Comparison of ENCODE assay signal across 14 cellular contexts in genomic region chr10:93346712-93347111, GRCh38.
DNase-seq lines count a peak whose midpoint lies in the region; ATAC-seq and TF ChIP-seq lines count a peak whose summit lies in the region.
"Had no signal": no experiment of that assay in that cellular context is flagged by ENCODE, and none has a peak within 500 bp of the region (broad histone marks: within the 10 kb centered on the region; RNA-seq: fewer than 3 reads in every experiment).

No MANE protein-coding gene starts in this region.

- peak; percentile 32 for DNase-seq in ELR (ENCODE audit: low read depth)
- DNase-seq in HFF-Myc (ENCODE audit: extremely low read depth, low read depth) = peak; percentile 1
- no peak for DNase-seq in adipocyte (ENCODE audit: low read depth)
- no peak for DNase-seq in left lung
- no peak for DNase-seq in vagina (ENCODE audit: extremely low spot score in 2 of 2)
- DNase-seq in NCI-H2081 treated with DMSO at 0.1 percent for 48 hours (lab: John Stamatoyannopoulos, UW) = no peak
- DNase-seq in activated T-helper 1 cell treated with anti-CD3 and anti-CD28 coated beads, Interleukin-12 subunit alpha, Interleukin-12 subunit beta, Interleukin-2, Interleukin-4 antibody, amounts not matched to agents 30 ng/mL and 10 ng/mL and 1 ng/mL, durations not matched to agents 14 hours and 24 hours and 36 hours (ENCODE audit: low spot score) = no peak
- no peak for DNase-seq in NCI-H1105 (lab: John Stamatoyannopoulos, UW)
- DNase-seq: activated T-cell treated with anti-CD3 and anti-CD28 coated beads, Interleukin-2, amount 50 U/mL, for 4 hours; mammary epithelial cell; MM.1S; stimulated activated CD4-positive, alpha-beta T cell treated with anti-CD3 and anti-CD28 coated beads, Interleukin-15, amount 100 ng/mL, for 24 hours; transverse colon had no signal

- no peak for TF ChIP-seq CTCF in HFF-Myc (IDR thresholded peaks at IDR 0.05; ENCODE audit: low read depth, low read length, missing control alignments)
- TF ChIP-seq CTCF in left lung (IDR thresholded peaks at IDR 0.05) = no peak
- TF ChIP-seq CTCF in vagina (IDR thresholded peaks at IDR 0.05) = no peak

- no peak overlapping the region for H3K27ac Mint-ChIP-seq in activated T-helper 1 cell treated with anti-CD3 and anti-CD28 coated beads, Interleukin-12 subunit alpha, Interleukin-12 subunit beta, Interleukin-2, Interleukin-4 antibody, amounts not matched to agents 30 ng/mL and 10 ng/mL and 1 ng/mL, durations not matched to agents 14 hours and 24 hours and 36 hours

- H3K9me3 ChIP-seq in adipocyte (ENCODE audit: control insufficient read depth, low read length) = no peaks in the 10 kb centered on the region
- no peaks in the 10 kb centered on the region for H3K9me3 ChIP-seq in left lung
- H3K9me3 ChIP-seq in vagina = no peaks in the 10 kb centered on the region
- H3K9me3 ChIP-seq: transverse colon had no signal

- no peak for TF ChIP-seq POLR2A in vagina (IDR thresholded peaks at IDR 0.05)

- H3K36me3 Mint-ChIP-seq in activated T-helper 1 cell treated with anti-CD3 and anti-CD28 coated beads, Interleukin-12 subunit alpha, Interleukin-12 subunit beta, Interleukin-2, Interleukin-4 antibody, amounts not matched to agents 30 ng/mL and 10 ng/mL and 1 ng/mL, durations not matched to agents 14 hours and 24 hours and 36 hours (ENCODE audit: low read depth) = no peaks in the 10 kb centered on the region

- peaks cover 92% of the 10 kb centered on the region for H3K36me3 ChIP-seq in adipocyte (ENCODE audit: control insufficient read depth, insufficient read depth, low read length, severe bottlenecking)
- H3K36me3 ChIP-seq in left lung = peaks cover 0 to 98% of the 10 kb centered on the region in 2 donors
- peaks cover 3 to 88% of the 10 kb centered on the region in 2 donors for H3K36me3 ChIP-seq in vagina

- H3K27me3 ChIP-seq in adipocyte (replicated peaks; ENCODE audit: control insufficient read depth, insufficient read depth, low read length) (no peaks in the 10 kb centered on the region), left lung (no peaks in the 10 kb centered on the region), vagina (no peaks in the 10 kb centered on the region)
- H3K27me3 ChIP-seq: transverse colon had no signal

- no peaks in the 10 kb centered on the region for H3K9me3 Mint-ChIP-seq in activated T-helper 1 cell treated with anti-CD3 and anti-CD28 coated beads, Interleukin-12 subunit alpha, Interleukin-12 subunit beta, Interleukin-2, Interleukin-4 antibody, amounts not matched to agents 30 ng/mL and 10 ng/mL and 1 ng/mL, durations not matched to agents 14 hours and 24 hours and 36 hours
- H3K9me3 Mint-ChIP-seq: activated T-cell treated with anti-CD3 and anti-CD28 coated beads, Interleukin-2, amount 50 U/mL, for 4 hours had no signal

- H3K9ac ChIP-seq in adipocyte (ENCODE audit: low read length) = peak overlapping the region; percentile 25
- H3K9ac ChIP-seq: parathyroid adenoma had no signal

- intact Hi-C loops in left lung (cut with DNase I) (no loop called here), vagina (cut with DNase I) (no loop called here)
- intact Hi-C loops in activated T-helper 1 cell treated with anti-CD3 and anti-CD28 coated beads, Interleukin-12 subunit alpha, Interleukin-12 subunit beta, Interleukin-2, Interleukin-4 antibody, amounts not matched to agents 30 ng/mL and 10 ng/mL and 1 ng/mL, durations not matched to agents 14 hours and 24 hours and 36 hours (cut with micrococcal nuclease) = no loop called here

- H3K4me3 Mint-ChIP-seq in activated T-helper 1 cell treated with anti-CD3 and anti-CD28 coated beads, Interleukin-12 subunit alpha, Interleukin-12 subunit beta, Interleukin-2, Interleukin-4 antibody, amounts not matched to agents 30 ng/mL and 10 ng/mL and 1 ng/mL, durations not matched to agents 14 hours and 24 hours and 36 hours = no peak overlapping the region
- H3K4me3 Mint-ChIP-seq: activated T-cell treated with anti-CD3 and anti-CD28 coated beads, Interleukin-2, amount 50 U/mL, for 4 hours had no signal

- H3K4me3 ChIP-seq in HFF-Myc (replicated peaks; ENCODE audit: low read depth, low read length) (no peak overlapping the region), adipocyte (ENCODE audit: low read length) (no peak overlapping the region), left lung (no peak overlapping the region), vagina (no peak overlapping the region)
- H3K4me3 ChIP-seq: transverse colon had no signal

- H3K27me3 Mint-ChIP-seq in activated T-helper 1 cell treated with anti-CD3 and anti-CD28 coated beads, Interleukin-12 subunit alpha, Interleukin-12 subunit beta, Interleukin-2, Interleukin-4 antibody, amounts not matched to agents 30 ng/mL and 10 ng/mL and 1 ng/mL, durations not matched to agents 14 hours and 24 hours and 36 hours (ENCODE audit: insufficient read depth) = peaks cover 2% of the 10 kb centered on the region

- peaks cover 23% of the 10 kb centered on the region for H3K4me1 ChIP-seq in adipocyte (ENCODE audit: control insufficient read depth, insufficient read depth, low read length)
- H3K4me1 ChIP-seq in left lung = peaks cover 0 to 3% of the 10 kb centered on the region in 2 donors
- no peaks in the 10 kb centered on the region for H3K4me1 ChIP-seq in vagina
- H3K4me1 ChIP-seq: parathyroid adenoma, transverse colon had no signal

- peaks cover 9% of the 10 kb centered on the region for H3K4me1 Mint-ChIP-seq in activated T-helper 1 cell treated with anti-CD3 and anti-CD28 coated beads, Interleukin-12 subunit alpha, Interleukin-12 subunit beta, Interleukin-2, Interleukin-4 antibody, amounts not matched to agents 30 ng/mL and 10 ng/mL and 1 ng/mL, durations not matched to agents 14 hours and 24 hours and 36 hours (ENCODE audit: low read depth)

- H3K27ac ChIP-seq in left lung (no peak overlapping the region), vagina (no peak overlapping the region)
- H3K27ac ChIP-seq: parathyroid adenoma, transverse colon had no signal

- ATAC-seq in left lung = peak; percentile 15
- ATAC-seq: activated T-cell treated with anti-CD3 and anti-CD28 coated beads, Interleukin-2, amount 50 U/mL, for 4 hours had no signal

Comparison
In these comparisons a context has a peak if more than half of its experiments do, and no peak if none do; other contexts are left out.
1. DNase-seq: peak in ELR (single experiment) and HFF-Myc (single experiment); none in adipocyte (single experiment), left lung (0 of 2), vagina (0 of 2), NCI-H2081 treated with DMSO at 0.1 percent for 48 hours (single experiment), activated T-helper 1 cell treated with anti-CD3 and anti-CD28 coated beads, Interleukin-12 subunit alpha, Interleukin-12 subunit beta, Interleukin-2, Interleukin-4 antibody, amounts not matched to agents 30 ng/mL and 10 ng/mL and 1 ng/mL, durations not matched to agents 14 hours and 24 hours and 36 hours (single experiment) and NCI-H1105 (single experiment).